1 cellular context compared by ENCODE assay signal in genomic region chr10:128069351-128070051, GRCh38.
TF ChIP-seq lines count a peak whose summit lies in the region.

No MANE protein-coding gene starts in this region.

TF ChIP-seq in GM12878, 131 proteins besides CTCF, POLR2A, EP300 and RAD21 (continued from another document):
- TF ChIP-seq ASH2L (IDR thresholded peaks at IDR 0.05; ENCODE audit: borderline replicate concordance, low read depth): no peak
- TF ChIP-seq ZBTB4 (CRISPR knock-in tag; IDR thresholded peaks at IDR 0.05): no peak
- no peak for TF ChIP-seq RCOR1 (conservative IDR thresholded peaks at IDR 0.05; ENCODE audit: low read depth, low read length)
- TF ChIP-seq YY1 (IDR thresholded peaks at IDR 0.05; ENCODE audit: low read depth, low read length): peak; percentile 64
- no peak for TF ChIP-seq EZH2 (IDR thresholded peaks at IDR 0.05; ENCODE audit: borderline replicate concordance, control insufficient read depth, low read depth, low read length)
- no peak for TF ChIP-seq ZZZ3 (IDR thresholded peaks at IDR 0.05; ENCODE audit: control insufficient read depth, insufficient read length, low read depth)
- 0 out of 2 replicates have a peak, but pooled peaks have one; percentile 47 for TF ChIP-seq TCF3 (IDR thresholded peaks at IDR 0.05; ENCODE audit: borderline replicate concordance, insufficient read depth, low read depth, low read length)
- TF ChIP-seq GABPA (IDR thresholded peaks at IDR 0.05; ENCODE audit: low read depth): no peak
- TF ChIP-seq SKIL (IDR thresholded peaks at IDR 0.05; ENCODE audit: low read depth, poor library complexity, severe bottlenecking): no peak
- TF ChIP-seq E4F1 (IDR thresholded peaks at IDR 0.05; ENCODE audit: borderline replicate concordance, partially characterized antibody): no peak
- no peak for TF ChIP-seq MXI1 (IDR thresholded peaks at IDR 0.05; ENCODE audit: low read depth, low read length)
- no peak for TF ChIP-seq ATF7 (IDR thresholded peaks at IDR 0.05; ENCODE audit: low read depth)
- no peak for TF ChIP-seq RELB (IDR thresholded peaks at IDR 0.05; ENCODE audit: low read depth)
- TF ChIP-seq CREB1 (IDR thresholded peaks at IDR 0.05; ENCODE audit: low read depth): no peak
- TF ChIP-seq CEBPB (IDR thresholded peaks at IDR 0.05; ENCODE audit: borderline replicate concordance in 1 of 2, low read depth in 2 of 2, low read length in 2 of 2): no peak
- no peak for TF ChIP-seq ETV6 (conservative IDR thresholded peaks at IDR 0.05 in 1 of 2, IDR thresholded peaks at IDR 0.05 in 1 of 2; ENCODE audit: borderline replicate concordance in 1 of 2, low read depth in 1 of 2)
- no peak for TF ChIP-seq WRNIP1 (IDR thresholded peaks at IDR 0.05; ENCODE audit: borderline replicate concordance, low read depth, low read length)
- TF ChIP-seq ATF2 (IDR thresholded peaks at IDR 0.05; ENCODE audit: low read length): no peak
- TF ChIP-seq MYB (IDR thresholded peaks at IDR 0.05; ENCODE audit: borderline replicate concordance, low read depth, low read length): no peak
- TF ChIP-seq RB1 (IDR thresholded peaks at IDR 0.05; ENCODE audit: borderline replicate concordance): peak; percentile 47; the same call in 1 of the 2 replicates
- TF ChIP-seq SMC3 (IDR thresholded peaks at IDR 0.05; ENCODE audit: borderline replicate concordance, low read length): peak; percentile 89; the same call in 1 of the 2 replicates
- TF ChIP-seq KDM1A (IDR thresholded peaks at IDR 0.05; ENCODE audit: borderline replicate concordance): no peak
- no peak for TF ChIP-seq BHLHE40 (IDR thresholded peaks at IDR 0.05; ENCODE audit: borderline replicate concordance in 1 of 2, low read depth in 2 of 2, low read length in 1 of 2)
- no peak for TF ChIP-seq ZNF592 (IDR thresholded peaks at IDR 0.05)
TF ChIP-seq in GM12878: peak in this region for 6.
